27 cellular contexts compared by ENCODE assay signal in the genomic region with DNA sequence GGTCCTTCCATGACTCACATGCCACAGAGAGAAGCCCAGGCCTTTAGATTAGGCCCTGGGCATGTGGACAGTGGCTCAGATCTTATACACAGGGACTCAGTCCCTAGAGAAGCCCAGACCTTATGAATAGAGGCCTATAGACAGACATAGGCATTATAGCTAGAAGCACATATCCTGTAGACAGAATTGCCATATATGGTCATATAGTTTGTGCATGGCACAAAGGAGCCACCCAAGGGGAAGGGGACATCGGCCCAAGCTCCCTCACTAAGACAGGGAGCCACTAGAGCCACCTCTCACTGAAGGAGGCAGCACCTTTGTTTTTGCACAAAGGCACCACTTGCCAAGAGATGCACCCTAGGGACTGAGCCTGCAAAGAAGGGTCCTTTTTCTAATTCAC. TPM values are rescaled to one million over a fixed set of nuclear protein-coding genes. Genes with fewer than 3 reads are reported as not detected.
"Had no signal": no experiment of that assay in that cellular context is flagged by ENCODE, and none has a peak within 500 bp of the region (broad histone marks: within the 10 kb centered on the region; RNA-seq: fewer than 3 reads in every experiment).

No MANE protein-coding gene starts in this region.

- H3K4me1 ChIP-seq: foreskin keratinocyte had no signal

- H3K27ac ChIP-seq: body of pancreas, colonic mucosa, foreskin keratinocyte, prostate gland, right atrium auricular region, vagina had no signal

- FAIRE-seq: keratinocyte, small intestine had no signal

- DNase-seq: activated B cell treated with CpG ODN at 0.5 μM for 24 hours; activated CD4-positive, alpha-beta T cell treated with anti-CD3 and anti-CD28 coated beads, Interleukin-2, amount 10 ng/mL, durations not matched to agents 24 days and 14 days; activated CD8-positive, alpha-beta memory T cell treated with anti-CD3 and anti-CD28 coated beads, Interleukin-2, amount 50 U/mL, for 4 hours; activated naive CD4-positive, alpha-beta T cell treated with anti-CD3 and anti-CD28 coated beads for 36 hours; activated T-cell treated with anti-CD3 and anti-CD28 coated beads, Interleukin-2, amount 50 U/mL, for 4 hours; body of pancreas; central memory CD4-positive, alpha-beta T cell; colonic mucosa; foreskin keratinocyte; glutamatergic neuron; hypothalamus; nephron progenitor cell; small intestine; stimulated activated CD4-positive, alpha-beta T cell treated with anti-CD3 and anti-CD28 coated beads, Interleukin-4, amount 100 ng/mL, for 1 hour; stimulated activated naive CD8-positive, alpha-beta T cell treated with anti-CD3 and anti-CD28 coated beads, Interleukin-15, amount 100 ng/mL, for 72 hours; T-cell; trophoblast cell had no signal

- H3K4me3 ChIP-seq: body of pancreas, colonic mucosa, lung, prostate gland, right atrium auricular region, vagina had no signal

- H3K36me3 ChIP-seq: colonic mucosa, prostate gland, right atrium auricular region, vagina had no signal

- ATAC-seq: activated T-cell treated with anti-CD3 and anti-CD28 coated beads, Interleukin-2, amount 50 U/mL, for 4 hours; body of pancreas; foreskin keratinocyte; left lobe of liver; stimulated activated naive CD8-positive, alpha-beta T cell treated with anti-CD3 and anti-CD28 coated beads, Interleukin-15, amount 100 ng/mL, for 72 hours; T-cell had no signal

- H3K9me3 ChIP-seq: body of pancreas, colonic mucosa, prostate gland, right atrium auricular region, vagina had no signal

RNA-seq across cellular contexts. Expression of gene DCST1, which starts 42.7 kb away (rescaled TPM):
- total RNA-seq: activated B cell treated with CpG ODN at 0.5 μM for 24 hours; activated CD4-positive, alpha-beta T cell treated with anti-CD3 and anti-CD28 coated beads, Interleukin-2, amount 10 ng/mL, durations not matched to agents 24 days and 14 days; activated naive CD4-positive, alpha-beta T cell treated with anti-CD3 and anti-CD28 coated beads for 36 hours; activated T-cell treated with anti-CD3 and anti-CD28 coated beads, Interleukin-2, amount 50 U/mL, for 4 hours; body of pancreas; colonic mucosa; epithelial cell of proximal tubule; fibroblast of lung; foreskin keratinocyte; osteoblast; right atrium auricular region; vagina had no signal
- polyA plus RNA-seq: fibroblast of lung, foreskin keratinocyte, keratinocyte had no signal

RNA-seq across cellular contexts. Expression of gene DCST2, which starts 42.8 kb away (rescaled TPM):
- total RNA-seq: osteoblast, right atrium auricular region, temporal lobe had no signal
